Comparison of ENCODE assay signal across 9 cellular contexts in the genomic region with DNA sequence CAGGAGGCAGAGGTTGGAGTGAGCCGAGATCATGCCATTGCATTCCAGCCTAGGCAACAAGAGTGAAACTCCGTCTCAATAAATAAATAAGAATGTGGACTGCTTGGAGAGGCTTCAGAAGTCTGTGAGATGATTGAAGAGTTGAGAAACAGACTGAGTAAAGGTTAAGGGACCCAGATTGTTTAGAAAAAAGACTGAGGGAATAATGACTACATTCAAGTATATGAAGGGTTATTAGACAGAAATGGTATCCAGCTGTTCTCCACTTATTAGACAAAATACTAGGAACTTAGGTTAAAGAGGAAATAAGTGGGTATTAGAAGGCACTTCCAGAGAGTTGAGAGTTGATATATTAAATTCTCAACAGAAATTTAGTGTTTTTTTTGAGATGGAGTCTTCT.
"Had no signal": no experiment of that assay in that cellular context is flagged by ENCODE, and none has a peak within 500 bp of the region (broad histone marks: within the 10 kb centered on the region; RNA-seq: fewer than 3 reads in every experiment).

No MANE protein-coding gene starts in this region.

- H3K36me3 ChIP-seq: HAP-1 had no signal

- DNase-seq: GM23248, GOT3, H7, H9, HCEC 1CT, HFFc6 had no signal

- H3K27ac ChIP-seq: GM23248 had no signal

- H2AFZ ChIP-seq: GM23248, GM23338 had no signal

- H3K4me1 ChIP-seq: HAP-1 had no signal

- H3K9ac ChIP-seq: GM23248 had no signal

- H3K4me3 ChIP-seq: GM23248, GM23338, HAP-1 had no signal

- H3K9me3 ChIP-seq: HAP-1 had no signal

- ATAC-seq: GM23338, HCT116 had no signal

- H3K4me2 ChIP-seq: GM23338 had no signal
